ENCODE assay signal across 9 cellular contexts in the genomic region with DNA sequence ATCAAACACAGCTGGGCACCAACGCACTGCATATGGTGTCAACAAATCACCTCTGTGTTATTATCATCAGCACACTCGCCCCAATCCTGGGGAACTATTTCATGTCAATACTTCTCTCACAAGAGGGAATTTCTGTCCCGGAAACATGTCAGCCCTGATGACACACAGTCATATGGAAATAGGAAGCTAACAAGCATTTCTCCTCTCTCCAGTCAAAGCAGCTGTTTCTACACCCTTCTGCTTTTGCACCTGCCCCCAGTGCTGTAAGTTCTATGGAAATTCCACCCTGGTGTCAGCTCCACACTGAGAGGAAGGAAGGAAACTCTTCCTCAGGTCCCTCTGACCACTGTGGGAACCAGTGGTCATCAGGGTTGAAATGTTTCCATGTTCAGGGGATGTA.
DNase-seq lines count a peak whose midpoint lies in the region; ATAC-seq and TF ChIP-seq lines count a peak whose summit lies in the region.
"Had no signal": no experiment of that assay in that cellular context is flagged by ENCODE, and none has a peak within 500 bp of the region (broad histone marks: within the 10 kb centered on the region; RNA-seq: fewer than 3 reads in every experiment).

No MANE protein-coding gene starts in this region.

- H4K20me1 ChIP-seq in PC-3 (ENCODE audit: low read length): no peaks in the 10 kb centered on the region

- no peak overlapping the region for H3K9ac ChIP-seq in PC-3 (ENCODE audit: low read length)

- in situ Hi-C loops in G401 (cut with HindIII; ENCODE audit: low sequenced_read_pairs): no loop called here

- intact Hi-C loops in mucosa of descending colon (cut with DNase I, micrococcal nuclease): no loop called here
- intact Hi-C loops in PC-3 (cut with micrococcal nuclease): no loop called here

- no peak overlapping the region for H2AFZ ChIP-seq in PC-3 (ENCODE audit: low read length)

- H3K4me3 ChIP-seq in mucosa of descending colon (no peak overlapping the region), PC-3 (ENCODE audit: low read length) (no peak overlapping the region)
- H3K4me3 ChIP-seq: K562 had no signal

- no peak overlapping the region for H3K27ac ChIP-seq in PC-3 (ENCODE audit: low read length)

- H3K4me3 Mint-ChIP-seq in WTC11: no peak overlapping the region

- H3K36me3 ChIP-seq in mucosa of descending colon (ENCODE audit: low read depth) (no peaks in the 10 kb centered on the region), PC-3 (ENCODE audit: low read depth, low read length) (no peaks in the 10 kb centered on the region)

- peaks cover 5% of the 10 kb centered on the region for H3K27me3 Mint-ChIP-seq in WTC11 (ENCODE audit: low read depth)

- no peak overlapping the region for H3K4me2 ChIP-seq in PC-3 (ENCODE audit: low read length)

- DNase-seq in LHCN-M2 (ENCODE audit: low read depth) (peak; percentile 31), mucosa of descending colon (no peak), NCI-H2081 treated with DMSO at 0.1 percent for 48 hours (lab: John Stamatoyannopoulos, UW) (no peak), WTC11 (ENCODE audit: low spot score) (no peak), PC-3 (no peak), G401 (ENCODE audit: low spot score) (no peak)

- H3K9me3 Mint-ChIP-seq in WTC11: no peaks in the 10 kb centered on the region

- H3K27ac Mint-ChIP-seq in WTC11: no peak overlapping the region

- no peaks in the 10 kb centered on the region for H3K27me3 ChIP-seq in PC-3 (ENCODE audit: low read length)

- no peak for TF ChIP-seq CTCF in mucosa of descending colon (IDR thresholded peaks at IDR 0.05)
- TF ChIP-seq CTCF in WTC11 (IDR thresholded peaks at IDR 0.05): no peak
- TF ChIP-seq CTCF in PC-3 (conservative IDR thresholded peaks at IDR 0.05; ENCODE audit: low read depth, low read length): no peak

- peaks cover 43% of the 10 kb centered on the region for H3K4me1 Mint-ChIP-seq in WTC11

- H3K9me3 ChIP-seq in mucosa of descending colon: no peaks in the 10 kb centered on the region
- no peaks in the 10 kb centered on the region for H3K9me3 ChIP-seq in PC-3 (ENCODE audit: low read length)

- H3K9me2 ChIP-seq in PC-3 (replicated peaks; ENCODE audit: low read length): no peaks in the 10 kb centered on the region

- H3K4me1 ChIP-seq in mucosa of descending colon (ENCODE audit: low read depth) (peaks cover 8% of the 10 kb centered on the region), PC-3 (ENCODE audit: insufficient read depth, low read length) (peaks cover 8% of the 10 kb centered on the region)

- POLR2A ChIA-PET in WTC11 (lab: Charles Lee) (no interaction called here), PC-3 (lab: Charles Lee; ENCODE audit: unreplicated experiment) (no interaction called here)

- ATAC-seq in GM19023 (IDR thresholded peaks at IDR 0.05; ENCODE audit: unreplicated experiment): peak; percentile 31
- ATAC-seq in HG02678 (IDR thresholded peaks at IDR 0.05; ENCODE audit: unreplicated experiment): peak; percentile 29
- peak; percentile 38 for ATAC-seq in mucosa of descending colon
- ATAC-seq in WTC11: no peak
- no peak for ATAC-seq in PC-3
- ATAC-seq: K562 had no signal

- BruUV-seq in PC-3 (replicated peaks; lab: Mats Ljungman, UMichigan): no TSS peak

- H3F3A ChIP-seq in PC-3 (ENCODE audit: low read length, unreplicated experiment): no peaks in the 10 kb centered on the region

- H3K79me2 ChIP-seq in PC-3 (ENCODE audit: low read length): no peaks in the 10 kb centered on the region

- CTCF ChIA-PET in WTC11 (lab: Charles Lee): no interaction called here
- CTCF ChIA-PET in PC-3 (lab: Charles Lee): no interaction called here

- no peaks in the 10 kb centered on the region for H3K36me3 Mint-ChIP-seq in WTC11

TF ChIP-seq in WTC11, 78 proteins besides CTCF, POLR2A, EP300 and RAD21:
- TF ChIP-seq, protein P1, sequence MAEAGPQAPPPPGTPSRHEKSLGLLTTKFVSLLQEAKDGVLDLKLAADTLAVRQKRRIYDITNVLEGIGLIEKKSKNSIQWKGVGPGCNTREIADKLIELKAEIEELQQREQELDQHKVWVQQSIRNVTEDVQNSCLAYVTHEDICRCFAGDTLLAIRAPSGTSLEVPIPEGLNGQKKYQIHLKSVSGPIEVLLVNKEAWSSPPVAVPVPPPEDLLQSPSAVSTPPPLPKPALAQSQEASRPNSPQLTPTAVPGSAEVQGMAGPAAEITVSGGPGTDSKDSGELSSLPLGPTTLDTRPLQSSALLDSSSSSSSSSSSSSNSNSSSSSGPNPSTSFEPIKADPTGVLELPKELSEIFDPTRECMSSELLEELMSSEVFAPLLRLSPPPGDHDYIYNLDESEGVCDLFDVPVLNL (CRISPR knock-in tag; IDR thresholded peaks at IDR 0.05; ENCODE audit: borderline replicate concordance, low read depth): no peak
- TF ChIP-seq, protein P2, sequence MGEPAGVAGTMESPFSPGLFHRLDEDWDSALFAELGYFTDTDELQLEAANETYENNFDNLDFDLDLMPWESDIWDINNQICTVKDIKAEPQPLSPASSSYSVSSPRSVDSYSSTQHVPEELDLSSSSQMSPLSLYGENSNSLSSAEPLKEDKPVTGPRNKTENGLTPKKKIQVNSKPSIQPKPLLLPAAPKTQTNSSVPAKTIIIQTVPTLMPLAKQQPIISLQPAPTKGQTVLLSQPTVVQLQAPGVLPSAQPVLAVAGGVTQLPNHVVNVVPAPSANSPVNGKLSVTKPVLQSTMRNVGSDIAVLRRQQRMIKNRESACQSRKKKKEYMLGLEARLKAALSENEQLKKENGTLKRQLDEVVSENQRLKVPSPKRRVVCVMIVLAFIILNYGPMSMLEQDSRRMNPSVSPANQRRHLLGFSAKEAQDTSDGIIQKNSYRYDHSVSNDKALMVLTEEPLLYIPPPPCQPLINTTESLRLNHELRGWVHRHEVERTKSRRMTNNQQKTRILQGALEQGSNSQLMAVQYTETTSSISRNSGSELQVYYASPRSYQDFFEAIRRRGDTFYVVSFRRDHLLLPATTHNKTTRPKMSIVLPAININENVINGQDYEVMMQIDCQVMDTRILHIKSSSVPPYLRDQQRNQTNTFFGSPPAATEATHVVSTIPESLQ (CRISPR knock-in tag; IDR thresholded peaks at IDR 0.05): no peak
- no peak for TF ChIP-seq ESRRA (CRISPR knock-in tag; IDR thresholded peaks at IDR 0.05; ENCODE audit: borderline replicate concordance)
- TF ChIP-seq CREM (CRISPR knock-in tag; IDR thresholded peaks at IDR 0.05): no peak
- TF ChIP-seq GRHL2 (CRISPR knock-in tag; IDR thresholded peaks at IDR 0.05; ENCODE audit: insufficient replicate concordance, severe bottlenecking): no peak

Comparison
In these comparisons a context has a peak if more than half of its experiments do, and no peak if none do; other contexts are left out.
1. ATAC-seq: peak in GM19023 (single experiment), HG02678 (single experiment) and mucosa of descending colon (single experiment); none in WTC11 (single experiment) and PC-3 (single experiment).